In genomic region chr3:44642337-44642736, GRCh38 we compare ENCODE assay signal across 26 cellular contexts.
"Had no signal": no experiment of that assay in that cellular context is flagged by ENCODE, and none has a peak within 500 bp of the region (broad histone marks: within the 10 kb centered on the region; RNA-seq: fewer than 3 reads in every experiment).

No MANE protein-coding gene starts in this region.

- ATAC-seq: activated CD8-positive, alpha-beta T cell treated with anti-CD3 and anti-CD28 coated beads for 36 hours; activated T-cell treated with anti-CD3 and anti-CD28 coated beads, Interleukin-2, amount 50 U/mL, for 4 hours; activated T-helper 17 cell treated with anti-CD3 and anti-CD28 coated beads, Interleukin-2, amount 50 U/mL, for 72 hours; left lung; natural killer cell; psoas muscle; T-cell had no signal

- H3K27ac ChIP-seq: epithelial cell of prostate, esophagus squamous epithelium, left lung, neural progenitor cell, parathyroid adenoma, psoas muscle, vagina had no signal

- H3K27ac Mint-ChIP-seq: activated B cell treated with CpG ODN at 0.5 μM for 24 hours; activated CD8-positive, alpha-beta T cell treated with anti-CD3 and anti-CD28 coated beads for 36 hours; activated T-helper 17 cell treated with anti-CD3 and anti-CD28 coated beads, Interleukin-2, amount 50 U/mL, for 72 hours; dendritic cell treated with granulocyte-macrophage colony-stimulating factor and Interleukin-4, amounts not matched to agents 40 ng/mL and 50 ng/mL, for 4 days; natural killer cell; neural progenitor cell; T-cell; type B pancreatic cell had no signal

- H3K27me3 ChIP-seq: esophagus squamous epithelium, left lung, neural progenitor cell, vagina had no signal

- H3K4me3 Mint-ChIP-seq: activated B cell treated with CpG ODN at 0.5 μM for 24 hours; activated CD8-positive, alpha-beta T cell treated with anti-CD3 and anti-CD28 coated beads for 36 hours; activated T-cell treated with anti-CD3 and anti-CD28 coated beads, Interleukin-2, amount 50 U/mL, for 4 hours; activated T-helper 17 cell treated with anti-CD3 and anti-CD28 coated beads, Interleukin-2, amount 50 U/mL, for 72 hours; central memory CD8-positive, alpha-beta T cell; dendritic cell treated with granulocyte-macrophage colony-stimulating factor and Interleukin-4, amounts not matched to agents 40 ng/mL and 50 ng/mL, for 4 days; natural killer cell; neural progenitor cell; type B pancreatic cell had no signal

- H2AFZ ChIP-seq: neural progenitor cell, parathyroid adenoma had no signal

- H3K27me3 Mint-ChIP-seq: activated B cell treated with CpG ODN at 0.5 μM for 24 hours; activated CD8-positive, alpha-beta T cell treated with anti-CD3 and anti-CD28 coated beads for 36 hours; activated T-helper 17 cell treated with anti-CD3 and anti-CD28 coated beads, Interleukin-2, amount 50 U/mL, for 72 hours; central memory CD8-positive, alpha-beta T cell; dendritic cell treated with granulocyte-macrophage colony-stimulating factor and Interleukin-4, amounts not matched to agents 40 ng/mL and 50 ng/mL, for 4 days; T-cell; type B pancreatic cell had no signal

- H3K9ac ChIP-seq: neural progenitor cell, parathyroid adenoma had no signal

- H3K4me1 ChIP-seq: esophagus squamous epithelium, left lung, neural progenitor cell, parathyroid adenoma, psoas muscle, vagina had no signal

- H3K4me1 Mint-ChIP-seq: activated T-helper 17 cell treated with anti-CD3 and anti-CD28 coated beads, Interleukin-2, amount 50 U/mL, for 72 hours; neural progenitor cell had no signal

- H3K4me3 ChIP-seq: left lung, neural progenitor cell, psoas muscle, vagina had no signal

- FAIRE-seq: bronchial epithelial cell, frontal cortex, islet of Langerhans had no signal

- H3K4me2 ChIP-seq: neural progenitor cell had no signal

- DNase-seq: activated B cell treated with CpG ODN at 0.5 μM for 24 hours; activated CD4-positive, alpha-beta T cell treated with anti-CD3 and anti-CD28 coated beads, Interleukin-2, amount 50 U/mL, for 1 hour; activated CD8-positive, alpha-beta T cell treated with anti-CD3 and anti-CD28 coated beads for 36 hours; activated gamma-delta T cell treated with Interleukin-2 at 50 U/mL for 16 hours; activated naive CD4-positive, alpha-beta T cell treated with anti-CD3 and anti-CD28 coated beads, Interleukin-2, amount 50 U/mL, for 16 hours; activated T-cell treated with anti-CD3 and anti-CD28 coated beads, Interleukin-2, amount 50 U/mL, for 4 hours; amygdala; esophagus squamous epithelium; left lung; midbrain; natural killer cell; occipital lobe; psoas muscle; stimulated activated naive CD4-positive, alpha-beta T cell; T-cell had no signal
